ENCODE assay signal across 24 cellular contexts in genomic region chr2:127490283-127490682, GRCh38. TPM values are rescaled to one million over a fixed set of nuclear protein-coding genes. Genes with fewer than 3 reads are reported as not detected.
DNase-seq lines count a peak whose midpoint lies in the region; ATAC-seq, FAIRE-seq and TF ChIP-seq lines count a peak whose summit lies in the region.
"Had no signal": no experiment of that assay in that cellular context is flagged by ENCODE, and none has a peak within 500 bp of the region (broad histone marks: within the 10 kb centered on the region; RNA-seq: fewer than 3 reads in every experiment).

No MANE protein-coding gene starts in this region.

- no peak for ATAC-seq in CD4-positive, alpha-beta T cell (ENCODE audit: poor library complexity)
- ATAC-seq in mucosa of descending colon = peak; percentile 42
- ATAC-seq: A549, GM12878 had no signal

- H3K4me1 Mint-ChIP-seq in CD4-positive, alpha-beta T cell (ENCODE audit: low read depth) = peaks cover 26% of the 10 kb centered on the region

- POLR2A ChIA-PET in CD4-positive, alpha-beta T cell (lab: Charles Lee) = no interaction called here

- intact Hi-C loops in CD4-positive, alpha-beta T cell (cut with DNase I, micrococcal nuclease) = no loop called here
- intact Hi-C loops in mucosa of descending colon (cut with DNase I, micrococcal nuclease) = no loop called here

- DNase-seq in CD4-positive, alpha-beta T cell = no peak
- DNase-seq in mucosa of descending colon = no peak
- DNase-seq in small intestine = peak; percentile 75
- no peak for DNase-seq in activated T-cell treated with anti-CD3 and anti-CD28 coated beads, Interleukin-2, amount 50 U/mL, for 1 hour
- DNase-seq in amygdala (lab: John Stamatoyannopoulos, UW) = no peak
- DNase-seq: AML-193; CD4-positive, alpha-beta memory T cell; CD8-positive, alpha-beta memory T cell; COR-L47; DMS 273 treated with DMSO at 0.1 percent for 48 hours; DMS153; DMS53; DMS79; DND-41; EL; GDM1 had no signal

- H3K4me3 ChIP-seq in mucosa of descending colon = no peak overlapping the region
- no peak overlapping the region for H3K4me3 ChIP-seq in small intestine (ENCODE audit: low read depth in 1 of 2, low read length in 2 of 2)
- H3K4me3 ChIP-seq: A549; BLaER1 treated with 17β-estradiol and CSF1 and Interleukin-3, amounts not matched to agents 10 nM and 100 nM; GM12878 had no signal

- no peak for TF ChIP-seq CTCF in CD4-positive, alpha-beta T cell (IDR thresholded peaks at IDR 0.05)
- TF ChIP-seq CTCF in mucosa of descending colon (IDR thresholded peaks at IDR 0.05) = no peak

- peak; percentile 87 for FAIRE-seq in small intestine (lab: Jason Lieb, UNC)
- FAIRE-seq: A549, GM12878, GM18507 had no signal

- H3K27me3 ChIP-seq in CD4-positive, alpha-beta T cell (ENCODE audit: control insufficient read depth, insufficient read depth, low read length) = no peaks in the 10 kb centered on the region
- H3K27me3 ChIP-seq in small intestine (ENCODE audit: control insufficient read depth in 2 of 2, insufficient read depth in 2 of 2, low read length in 2 of 2) = no peaks in the 10 kb centered on the region
- H3K27me3 ChIP-seq: BLaER1 treated with 17β-estradiol and CSF1 and Interleukin-3, amounts not matched to agents 10 nM and 100 nM had no signal

- no peak overlapping the region for H3K27ac ChIP-seq in CD4-positive, alpha-beta T cell (ENCODE audit: low read depth, low read length)
- no peak overlapping the region for H3K27ac ChIP-seq in small intestine (ENCODE audit: low read depth in 1 of 2, low read length in 1 of 2)
- H3K27ac ChIP-seq: 22Rv1; A549; BLaER1 treated with 17β-estradiol and CSF1 and Interleukin-3, amounts not matched to agents 10 nM and 100 nM; C4-2B had no signal

- H3K4me1 ChIP-seq in mucosa of descending colon (ENCODE audit: low read depth) = no peaks in the 10 kb centered on the region
- peaks cover 0 to 5% of the 10 kb centered on the region in 2 donors for H3K4me1 ChIP-seq in small intestine (ENCODE audit: control insufficient read depth in 2 of 2, insufficient read depth in 1 of 2, low read depth in 1 of 2, low read length in 1 of 2)
- H3K4me1 ChIP-seq: A549 had no signal

- H3K9me3 ChIP-seq in CD4-positive, alpha-beta T cell (ENCODE audit: control insufficient read depth, low read length) = no peaks in the 10 kb centered on the region
- H3K9me3 ChIP-seq in mucosa of descending colon (no peaks in the 10 kb centered on the region), small intestine (ENCODE audit: control insufficient read depth, low read depth) (no peaks in the 10 kb centered on the region)
- H3K9me3 ChIP-seq: A549; BLaER1 treated with 17β-estradiol and CSF1 and Interleukin-3, amounts not matched to agents 10 nM and 100 nM had no signal

- H3K9me3 Mint-ChIP-seq in CD4-positive, alpha-beta T cell = no peaks in the 10 kb centered on the region
- H3K9me3 Mint-ChIP-seq: CD4-positive, alpha-beta memory T cell; CD8-positive, alpha-beta memory T cell had no signal

- CTCF ChIA-PET in CD4-positive, alpha-beta T cell (lab: Charles Lee) = no interaction called here

- peak overlapping the region; percentile 9 for H3K27ac Mint-ChIP-seq in CD4-positive, alpha-beta T cell
- H3K27ac Mint-ChIP-seq: B cell had no signal

- no peaks in the 10 kb centered on the region for H3K27me3 Mint-ChIP-seq in CD4-positive, alpha-beta T cell
- H3K27me3 Mint-ChIP-seq: B cell; CD4-positive, alpha-beta memory T cell; CD8-positive, alpha-beta memory T cell had no signal

- WGBS in small intestine, 3 donors = 38 to 74% (median 64%) methylated on average over 4 of the region's 4 CpGs

- peaks cover 12% of the 10 kb centered on the region for H3K36me3 ChIP-seq in mucosa of descending colon (ENCODE audit: low read depth)
- H3K36me3 ChIP-seq in small intestine (ENCODE audit: control insufficient read depth in 2 of 2, insufficient read depth in 2 of 2, low read length in 2 of 2) = peaks cover 21 to 34% of the 10 kb centered on the region in 2 donors

- H3K4me3 Mint-ChIP-seq in CD4-positive, alpha-beta T cell = no peak overlapping the region
- H3K4me3 Mint-ChIP-seq: B cell; CD4-positive, alpha-beta memory T cell; CD8-positive, alpha-beta memory T cell had no signal

- H3K36me3 Mint-ChIP-seq in CD4-positive, alpha-beta T cell (ENCODE audit: low read depth) = peaks cover 92% of the 10 kb centered on the region

RNA-seq across cellular contexts. Expression of gene IWS1, which starts 36.0 kb away (rescaled TPM):
- 10 to 100 TPM; 24.9 to 26.0 TPM for total RNA-seq in CD4-positive, alpha-beta T cell
- 10 to 100 TPM; 32.3 to 38.4 (median 33.2) TPM for total RNA-seq in mucosa of descending colon
- 10 to 100 TPM; 23.3 to 53.0 (median 43.8) TPM for polyA plus RNA-seq in small intestine

RNA-seq across cellular contexts. Expression of gene MYO7B, which starts 45.2 kb away (rescaled TPM):
- total RNA-seq in CD4-positive, alpha-beta T cell = under 1 TPM; 0.05 to 0.14 TPM
- 100 to 1,000 TPM; 118 to 305 (median 199) TPM for total RNA-seq in mucosa of descending colon
- 100 to 1,000 TPM in 2 of 3 donors, 10 to 100 TPM in 1; 85.6 to 617 (median 598) TPM for polyA plus RNA-seq in small intestine
- total RNA-seq: CD4-positive, alpha-beta memory T cell; CD8-positive, alpha-beta memory T cell; G401 had no signal
- polyA plus RNA-seq: CD4-positive, alpha-beta memory T cell; CD8-positive, alpha-beta memory T cell had no signal

Comparison
In these comparisons a context has a peak if more than half of its experiments do, and no peak if none do; other contexts are left out.
1. RNA of gene MYO7B, which starts 45.2 kb away (total RNA-seq): 118 to 305 TPM in mucosa of descending colon; 0.05 to 0.14 TPM in CD4-positive, alpha-beta T cell; every median in the first group is over 100 times any median in the second.